ENCODE assay signal across 1 cellular context in the genomic region with DNA sequence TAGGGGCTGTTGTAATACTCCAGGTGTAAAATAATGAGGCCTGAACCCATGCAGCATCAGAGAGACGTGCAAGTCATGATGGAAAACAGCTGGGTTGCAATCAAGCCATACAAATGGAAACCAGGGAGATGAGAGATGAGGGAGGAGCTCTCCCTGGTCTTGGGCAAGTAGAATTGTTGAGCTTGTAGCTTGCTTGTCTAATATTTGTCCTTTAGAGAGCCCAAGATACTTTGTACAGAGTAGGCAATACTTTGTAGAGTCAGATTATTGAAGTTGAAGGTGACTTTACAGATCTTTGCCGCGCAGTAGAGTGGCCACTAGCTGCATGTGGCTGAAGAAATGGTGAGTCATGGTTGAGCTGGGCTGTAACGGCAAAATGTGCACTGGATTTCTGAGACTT.
TF ChIP-seq lines count a peak whose summit lies in the region.

No MANE protein-coding gene starts in this region.

TF ChIP-seq in K562, 482 proteins besides CTCF, POLR2A, EP300 and RAD21 (continued from another document and continues in another):
- TF ChIP-seq MYC (IDR thresholded peaks at IDR 0.05; ENCODE audit: low read depth, low read length) (peak; percentile 77), MYC (CRISPR knock-in tag; IDR thresholded peaks at IDR 0.05; ENCODE audit: borderline replicate concordance, low read depth) (no peak), MEIS2 (IDR thresholded peaks at IDR 0.05; ENCODE audit: partially characterized antibody) (no peak), NFRKB (IDR thresholded peaks at IDR 0.05; ENCODE audit: low read depth) (0 out of 2 replicates have a peak, but pooled peaks have one; percentile 49), FOXM1 (IDR thresholded peaks at IDR 0.05; ENCODE audit: low read depth) (no peak), FOXM1 (CRISPR knock-in tag; IDR thresholded peaks at IDR 0.05; ENCODE audit: low read depth) (no peak), NFXL1 (CRISPR knock-in tag; IDR thresholded peaks at IDR 0.05) (no peak), SIN3B (IDR thresholded peaks at IDR 0.05; ENCODE audit: low read depth) (no peak), HNRNPLL (IDR thresholded peaks at IDR 0.05; ENCODE audit: low read depth, low read length, poor library complexity, severe bottlenecking) (no peak), SREBF1 (IDR thresholded peaks at IDR 0.05; ENCODE audit: borderline replicate concordance, low read depth, low read length) (no peak), L3MBTL2 (IDR thresholded peaks at IDR 0.05) (peak; percentile 92), NR2C2 (CRISPR knock-in tag; IDR thresholded peaks at IDR 0.05) (no peak), NR2C2 (tag; IDR thresholded peaks at IDR 0.05) (no peak; the same call in 1 of the 2 replicates), HNRNPK (IDR thresholded peaks at IDR 0.05; ENCODE audit: low read depth, low read length, poor library complexity, severe bottlenecking) (no peak), MAFF (IDR thresholded peaks at IDR 0.05; ENCODE audit: low read length) (peak; percentile 83), JUN (IDR thresholded peaks at IDR 0.05; ENCODE audit: borderline replicate concordance, low read depth, low read length) (0 out of 2 replicates have a peak, but pooled peaks have one; percentile 43), JUN (CRISPR knock-in tag; IDR thresholded peaks at IDR 0.05; ENCODE audit: borderline replicate concordance) (no peak), ZNF75A (CRISPR knock-in tag; IDR thresholded peaks at IDR 0.05) (no peak), ZNF561 (CRISPR knock-in tag; conservative IDR thresholded peaks at IDR 0.05) (no peak), ARNT (IDR thresholded peaks at IDR 0.05) (no peak), LARP7 (IDR thresholded peaks at IDR 0.05) (no peak), ZBED1 (IDR thresholded peaks at IDR 0.05) (no peak), RFX1 (IDR thresholded peaks at IDR 0.05) (no peak), NR2C1 (IDR thresholded peaks at IDR 0.05) (no peak), NR2C1 (tag; IDR thresholded peaks at IDR 0.05) (no peak), ZNF224 (CRISPR knock-in tag; IDR thresholded peaks at IDR 0.05) (no peak), SMC3 (conservative IDR thresholded peaks at IDR 0.05; ENCODE audit: insufficient read depth, low read depth, low read length) (no peak), RBM14 (IDR thresholded peaks at IDR 0.05; ENCODE audit: borderline replicate concordance, insufficient read depth, low read depth, low read length) (no peak), CBX8 (IDR thresholded peaks at IDR 0.05; ENCODE audit: borderline replicate concordance, extremely low read depth, low read depth, low read length, poor library complexity, severe bottlenecking) (no peak), BCOR (IDR thresholded peaks at IDR 0.05) (no peak), EWSR1 (IDR thresholded peaks at IDR 0.05; ENCODE audit: borderline replicate concordance, low read depth, partially characterized antibody) (no peak)
- TF ChIP-seq, protein P1, sequence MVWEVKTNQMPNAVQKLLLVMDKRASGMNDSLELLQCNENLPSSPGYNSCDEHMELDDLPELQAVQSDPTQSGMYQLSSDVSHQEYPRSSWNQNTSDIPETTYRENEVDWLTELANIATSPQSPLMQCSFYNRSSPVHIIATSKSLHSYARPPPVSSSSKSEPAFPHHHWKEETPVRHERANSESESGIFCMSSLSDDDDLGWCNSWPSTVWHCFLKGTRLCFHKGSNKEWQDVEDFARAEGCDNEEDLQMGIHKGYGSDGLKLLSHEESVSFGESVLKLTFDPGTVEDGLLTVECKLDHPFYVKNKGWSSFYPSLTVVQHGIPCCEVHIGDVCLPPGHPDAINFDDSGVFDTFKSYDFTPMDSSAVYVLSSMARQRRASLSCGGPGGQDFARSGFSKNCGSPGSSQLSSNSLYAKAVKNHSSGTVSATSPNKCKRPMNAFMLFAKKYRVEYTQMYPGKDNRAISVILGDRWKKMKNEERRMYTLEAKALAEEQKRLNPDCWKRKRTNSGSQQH (CRISPR knock-in tag; IDR thresholded peaks at IDR 0.05): no peak
- TF ChIP-seq, protein P2, sequence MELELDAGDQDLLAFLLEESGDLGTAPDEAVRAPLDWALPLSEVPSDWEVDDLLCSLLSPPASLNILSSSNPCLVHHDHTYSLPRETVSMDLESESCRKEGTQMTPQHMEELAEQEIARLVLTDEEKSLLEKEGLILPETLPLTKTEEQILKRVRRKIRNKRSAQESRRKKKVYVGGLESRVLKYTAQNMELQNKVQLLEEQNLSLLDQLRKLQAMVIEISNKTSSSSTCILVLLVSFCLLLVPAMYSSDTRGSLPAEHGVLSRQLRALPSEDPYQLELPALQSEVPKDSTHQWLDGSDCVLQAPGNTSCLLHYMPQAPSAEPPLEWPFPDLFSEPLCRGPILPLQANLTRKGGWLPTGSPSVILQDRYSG (tag; conservative IDR thresholded peaks at IDR 0.05; ENCODE audit: low read depth): peak; percentile 91
- TF ChIP-seq, protein P3, sequence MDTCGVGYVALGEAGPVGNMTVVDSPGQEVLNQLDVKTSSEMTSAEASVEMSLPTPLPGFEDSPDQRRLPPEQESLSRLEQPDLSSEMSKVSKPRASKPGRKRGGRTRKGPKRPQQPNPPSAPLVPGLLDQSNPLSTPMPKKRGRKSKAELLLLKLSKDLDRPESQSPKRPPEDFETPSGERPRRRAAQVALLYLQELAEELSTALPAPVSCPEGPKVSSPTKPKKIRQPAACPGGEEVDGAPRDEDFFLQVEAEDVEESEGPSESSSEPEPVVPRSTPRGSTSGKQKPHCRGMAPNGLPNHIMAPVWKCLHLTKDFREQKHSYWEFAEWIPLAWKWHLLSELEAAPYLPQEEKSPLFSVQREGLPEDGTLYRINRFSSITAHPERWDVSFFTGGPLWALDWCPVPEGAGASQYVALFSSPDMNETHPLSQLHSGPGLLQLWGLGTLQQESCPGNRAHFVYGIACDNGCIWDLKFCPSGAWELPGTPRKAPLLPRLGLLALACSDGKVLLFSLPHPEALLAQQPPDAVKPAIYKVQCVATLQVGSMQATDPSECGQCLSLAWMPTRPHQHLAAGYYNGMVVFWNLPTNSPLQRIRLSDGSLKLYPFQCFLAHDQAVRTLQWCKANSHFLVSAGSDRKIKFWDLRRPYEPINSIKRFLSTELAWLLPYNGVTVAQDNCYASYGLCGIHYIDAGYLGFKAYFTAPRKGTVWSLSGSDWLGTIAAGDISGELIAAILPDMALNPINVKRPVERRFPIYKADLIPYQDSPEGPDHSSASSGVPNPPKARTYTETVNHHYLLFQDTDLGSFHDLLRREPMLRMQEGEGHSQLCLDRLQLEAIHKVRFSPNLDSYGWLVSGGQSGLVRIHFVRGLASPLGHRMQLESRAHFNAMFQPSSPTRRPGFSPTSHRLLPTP (IDR thresholded peaks at IDR 0.05; ENCODE audit: borderline replicate concordance, extremely low read depth, insufficient read length): no peak
- TF ChIP-seq, protein P4, sequence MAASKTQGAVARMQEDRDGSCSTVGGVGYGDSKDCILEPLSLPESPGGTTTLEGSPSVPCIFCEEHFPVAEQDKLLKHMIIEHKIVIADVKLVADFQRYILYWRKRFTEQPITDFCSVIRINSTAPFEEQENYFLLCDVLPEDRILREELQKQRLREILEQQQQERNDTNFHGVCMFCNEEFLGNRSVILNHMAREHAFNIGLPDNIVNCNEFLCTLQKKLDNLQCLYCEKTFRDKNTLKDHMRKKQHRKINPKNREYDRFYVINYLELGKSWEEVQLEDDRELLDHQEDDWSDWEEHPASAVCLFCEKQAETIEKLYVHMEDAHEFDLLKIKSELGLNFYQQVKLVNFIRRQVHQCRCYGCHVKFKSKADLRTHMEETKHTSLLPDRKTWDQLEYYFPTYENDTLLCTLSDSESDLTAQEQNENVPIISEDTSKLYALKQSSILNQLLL (CRISPR knock-in tag; IDR thresholded peaks at IDR 0.05; ENCODE audit: borderline replicate concordance): no peak
- TF ChIP-seq, protein P5, sequence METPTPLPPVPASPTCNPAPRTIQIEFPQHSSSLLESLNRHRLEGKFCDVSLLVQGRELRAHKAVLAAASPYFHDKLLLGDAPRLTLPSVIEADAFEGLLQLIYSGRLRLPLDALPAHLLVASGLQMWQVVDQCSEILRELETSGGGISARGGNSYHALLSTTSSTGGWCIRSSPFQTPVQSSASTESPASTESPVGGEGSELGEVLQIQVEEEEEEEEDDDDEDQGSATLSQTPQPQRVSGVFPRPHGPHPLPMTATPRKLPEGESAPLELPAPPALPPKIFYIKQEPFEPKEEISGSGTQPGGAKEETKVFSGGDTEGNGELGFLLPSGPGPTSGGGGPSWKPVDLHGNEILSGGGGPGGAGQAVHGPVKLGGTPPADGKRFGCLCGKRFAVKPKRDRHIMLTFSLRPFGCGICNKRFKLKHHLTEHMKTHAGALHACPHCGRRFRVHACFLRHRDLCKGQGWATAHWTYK (CRISPR knock-in tag; IDR thresholded peaks at IDR 0.05): 0 out of 2 replicates have a peak, but pooled peaks have one; percentile 33
- TF ChIP-seq, protein P6, sequence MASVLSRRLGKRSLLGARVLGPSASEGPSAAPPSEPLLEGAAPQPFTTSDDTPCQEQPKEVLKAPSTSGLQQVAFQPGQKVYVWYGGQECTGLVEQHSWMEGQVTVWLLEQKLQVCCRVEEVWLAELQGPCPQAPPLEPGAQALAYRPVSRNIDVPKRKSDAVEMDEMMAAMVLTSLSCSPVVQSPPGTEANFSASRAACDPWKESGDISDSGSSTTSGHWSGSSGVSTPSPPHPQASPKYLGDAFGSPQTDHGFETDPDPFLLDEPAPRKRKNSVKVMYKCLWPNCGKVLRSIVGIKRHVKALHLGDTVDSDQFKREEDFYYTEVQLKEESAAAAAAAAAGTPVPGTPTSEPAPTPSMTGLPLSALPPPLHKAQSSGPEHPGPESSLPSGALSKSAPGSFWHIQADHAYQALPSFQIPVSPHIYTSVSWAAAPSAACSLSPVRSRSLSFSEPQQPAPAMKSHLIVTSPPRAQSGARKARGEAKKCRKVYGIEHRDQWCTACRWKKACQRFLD (CRISPR knock-in tag; IDR thresholded peaks at IDR 0.05): peak; percentile 83; the same call in 1 of the 2 replicates
- TF ChIP-seq, protein P7, sequence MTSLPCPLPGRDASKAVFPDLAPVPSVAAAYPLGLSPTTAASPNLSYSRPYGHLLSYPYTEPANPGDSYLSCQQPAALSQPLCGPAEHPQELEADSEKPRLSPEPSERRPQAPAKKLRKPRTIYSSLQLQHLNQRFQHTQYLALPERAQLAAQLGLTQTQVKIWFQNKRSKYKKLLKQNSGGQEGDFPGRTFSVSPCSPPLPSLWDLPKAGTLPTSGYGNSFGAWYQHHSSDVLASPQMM (CRISPR knock-in tag; IDR thresholded peaks at IDR 0.05): no peak
- TF ChIP-seq, protein P8, sequence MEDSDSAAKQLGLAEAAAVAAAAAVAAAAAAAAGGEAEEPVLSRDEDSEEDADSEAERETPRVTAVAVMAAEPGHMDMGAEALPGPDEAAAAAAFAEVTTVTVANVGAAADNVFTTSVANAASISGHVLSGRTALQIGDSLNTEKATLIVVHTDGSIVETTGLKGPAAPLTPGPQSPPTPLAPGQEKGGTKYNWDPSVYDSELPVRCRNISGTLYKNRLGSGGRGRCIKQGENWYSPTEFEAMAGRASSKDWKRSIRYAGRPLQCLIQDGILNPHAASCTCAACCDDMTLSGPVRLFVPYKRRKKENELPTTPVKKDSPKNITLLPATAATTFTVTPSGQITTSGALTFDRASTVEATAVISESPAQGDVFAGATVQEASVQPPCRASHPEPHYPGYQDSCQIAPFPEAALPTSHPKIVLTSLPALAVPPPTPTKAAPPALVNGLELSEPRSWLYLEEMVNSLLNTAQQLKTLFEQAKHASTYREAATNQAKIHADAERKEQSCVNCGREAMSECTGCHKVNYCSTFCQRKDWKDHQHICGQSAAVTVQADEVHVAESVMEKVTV (CRISPR knock-in tag; IDR thresholded peaks at IDR 0.05): no peak
- TF ChIP-seq, protein P9, sequence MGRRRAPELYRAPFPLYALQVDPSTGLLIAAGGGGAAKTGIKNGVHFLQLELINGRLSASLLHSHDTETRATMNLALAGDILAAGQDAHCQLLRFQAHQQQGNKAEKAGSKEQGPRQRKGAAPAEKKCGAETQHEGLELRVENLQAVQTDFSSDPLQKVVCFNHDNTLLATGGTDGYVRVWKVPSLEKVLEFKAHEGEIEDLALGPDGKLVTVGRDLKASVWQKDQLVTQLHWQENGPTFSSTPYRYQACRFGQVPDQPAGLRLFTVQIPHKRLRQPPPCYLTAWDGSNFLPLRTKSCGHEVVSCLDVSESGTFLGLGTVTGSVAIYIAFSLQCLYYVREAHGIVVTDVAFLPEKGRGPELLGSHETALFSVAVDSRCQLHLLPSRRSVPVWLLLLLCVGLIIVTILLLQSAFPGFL (CRISPR knock-in tag; IDR thresholded peaks at IDR 0.05): no peak
- TF ChIP-seq, protein P10, sequence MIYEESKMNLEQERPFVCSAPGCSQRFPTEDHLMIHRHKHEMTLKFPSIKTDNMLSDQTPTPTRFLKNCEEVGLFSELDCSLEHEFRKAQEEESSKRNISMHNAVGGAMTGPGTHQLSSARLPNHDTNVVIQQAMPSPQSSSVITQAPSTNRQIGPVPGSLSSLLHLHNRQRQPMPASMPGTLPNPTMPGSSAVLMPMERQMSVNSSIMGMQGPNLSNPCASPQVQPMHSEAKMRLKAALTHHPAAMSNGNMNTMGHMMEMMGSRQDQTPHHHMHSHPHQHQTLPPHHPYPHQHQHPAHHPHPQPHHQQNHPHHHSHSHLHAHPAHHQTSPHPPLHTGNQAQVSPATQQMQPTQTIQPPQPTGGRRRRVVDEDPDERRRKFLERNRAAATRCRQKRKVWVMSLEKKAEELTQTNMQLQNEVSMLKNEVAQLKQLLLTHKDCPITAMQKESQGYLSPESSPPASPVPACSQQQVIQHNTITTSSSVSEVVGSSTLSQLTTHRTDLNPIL (CRISPR knock-in tag; IDR thresholded peaks at IDR 0.05): no peak
